14 cellular contexts compared by ENCODE assay signal in genomic region chr6:131167773-131168172, GRCh38. TPM values are rescaled to one million over a fixed set of nuclear protein-coding genes. Genes with fewer than 3 reads are reported as not detected.
DNase-seq lines count a peak whose midpoint lies in the region; FAIRE-seq and TF ChIP-seq lines count a peak whose summit lies in the region.
"Had no signal": no experiment of that assay in that cellular context is flagged by ENCODE, and none has a peak within 500 bp of the region (broad histone marks: within the 10 kb centered on the region; RNA-seq: fewer than 3 reads in every experiment).

No MANE protein-coding gene starts in this region.

- H3K27ac ChIP-seq in CD4-positive, alpha-beta memory T cell (ENCODE audit: low read depth, low read length) = no peak overlapping the region
- H3K27ac ChIP-seq: body of pancreas had no signal

- H3K4me3 ChIP-seq in CD4-positive, alpha-beta memory T cell (ENCODE audit: low read length in 2 of 2) = no peak overlapping the region
- H3K4me3 ChIP-seq: body of pancreas had no signal

- POLR2A ChIA-PET in CD4-positive, alpha-beta memory T cell (lab: Charles Lee; ENCODE audit: partially characterized antibody) = no interaction called here

- intact Hi-C loops in CD4-positive, alpha-beta memory T cell (cut with micrococcal nuclease) = no loop called here

- no peaks in the 10 kb centered on the region for H3K4me1 ChIP-seq in CD4-positive, alpha-beta memory T cell (ENCODE audit: insufficient read depth, low read length)

- H3K27me3 ChIP-seq in CD4-positive, alpha-beta memory T cell (ENCODE audit: insufficient read depth, low read length) = no peaks in the 10 kb centered on the region
- H3K27me3 ChIP-seq: body of pancreas had no signal

- H3K27ac Mint-ChIP-seq in chondrocyte (ENCODE audit: unreplicated experiment) (no peak overlapping the region), neural crest cell (ENCODE audit: unreplicated experiment) (no peak overlapping the region)
- no peak overlapping the region for H3K27ac Mint-ChIP-seq in CD4-positive, alpha-beta memory T cell
- H3K27ac Mint-ChIP-seq: natural killer cell treated with Interleukin-12 subunit alpha and Interleukin-12 subunit beta and Interleukin-15 and Interleukin-18, amount 100 ng/mL, for 72 hours had no signal

- H3K9me3 ChIP-seq in CD4-positive, alpha-beta memory T cell (ENCODE audit: control insufficient read depth in 1 of 2, low read length in 2 of 2) = no peaks in the 10 kb centered on the region
- H3K9me3 ChIP-seq: body of pancreas had no signal

- H3K36me3 ChIP-seq in CD4-positive, alpha-beta memory T cell (ENCODE audit: insufficient read depth, low read length) = no peaks in the 10 kb centered on the region

- H3K9me3 Mint-ChIP-seq in chondrocyte (ENCODE audit: low read depth) = no peaks in the 10 kb centered on the region
- H3K9me3 Mint-ChIP-seq in neural crest cell = no peaks in the 10 kb centered on the region
- no peaks in the 10 kb centered on the region for H3K9me3 Mint-ChIP-seq in CD4-positive, alpha-beta memory T cell
- H3K9me3 Mint-ChIP-seq: natural killer cell treated with Interleukin-12 subunit alpha and Interleukin-12 subunit beta and Interleukin-15 and Interleukin-18, amount 100 ng/mL, for 72 hours had no signal

- DNase-seq in DMS114 treated with DMSO at 0.1 percent for 48 hours (lab: John Stamatoyannopoulos, UW; ENCODE audit: unreplicated experiment) = peak; percentile 11
- peak; percentile 7 for DNase-seq in M059J (ENCODE audit: low read depth)
- DNase-seq in chondrocyte (ENCODE audit: low spot score) = no peak
- DNase-seq in neural crest cell (ENCODE audit: low read depth, low spot score) = no peak
- no peak for DNase-seq in A172 (ENCODE audit: low spot score)
- no peak for DNase-seq in H54 (ENCODE audit: insufficient read length, low spot score)
- DNase-seq in CD4-positive, alpha-beta memory T cell = no peak
- no peak for DNase-seq in SK-N-DZ (ENCODE audit: low spot score)
- DNase-seq: activated CD4-positive, alpha-beta T cell treated with anti-CD3 and anti-CD28 coated beads, Interleukin-2, amount 50 U/mL, for 4 hours; activated effector memory CD4-positive, alpha-beta T cell treated with anti-CD3 and anti-CD28 coated beads, Interleukin-2, amount 50 U/mL, for 16 hours; body of pancreas; head of caudate nucleus; NCI-H1048 had no signal

- H3K27me3 Mint-ChIP-seq in chondrocyte (ENCODE audit: low read depth) (no peaks in the 10 kb centered on the region), neural crest cell (ENCODE audit: low read depth) (no peaks in the 10 kb centered on the region)
- H3K27me3 Mint-ChIP-seq in CD4-positive, alpha-beta memory T cell = no peaks in the 10 kb centered on the region
- H3K27me3 Mint-ChIP-seq: natural killer cell treated with Interleukin-12 subunit alpha and Interleukin-12 subunit beta and Interleukin-15 and Interleukin-18, amount 100 ng/mL, for 72 hours had no signal

- TF ChIP-seq CTCF in chondrocyte (IDR thresholded peaks at IDR 0.05) = peak; percentile 78
- TF ChIP-seq CTCF in neural crest cell (conservative IDR thresholded peaks at IDR 0.05) = peak; percentile 45

- CTCF ChIA-PET in CD4-positive, alpha-beta memory T cell (lab: Charles Lee; ENCODE audit: partially characterized antibody) = interaction anchor here (1.7 kb wide), 1 partner anchor 280 kb away, joined by 3 read pairs; no protein-coding TSS in a partner anchor

- H3K4me1 Mint-ChIP-seq in chondrocyte (ENCODE audit: low read depth) (peaks cover 14% of the 10 kb centered on the region), neural crest cell (peaks cover 13% of the 10 kb centered on the region)
- no peaks in the 10 kb centered on the region for H3K4me1 Mint-ChIP-seq in CD4-positive, alpha-beta memory T cell

- no peak for TF ChIP-seq POLR2A in H54 (IDR thresholded peaks at IDR 0.05; ENCODE audit: low read depth, low read length)

- no peak overlapping the region for H3K4me3 Mint-ChIP-seq in chondrocyte (ENCODE audit: unreplicated experiment)
- H3K4me3 Mint-ChIP-seq in neural crest cell = no peak overlapping the region
- no peak overlapping the region for H3K4me3 Mint-ChIP-seq in CD4-positive, alpha-beta memory T cell
- H3K4me3 Mint-ChIP-seq: natural killer cell treated with Interleukin-12 subunit alpha and Interleukin-12 subunit beta and Interleukin-15 and Interleukin-18, amount 100 ng/mL, for 72 hours had no signal

- no peak for FAIRE-seq in H54 (lab: Jason Lieb, UNC)

- peaks cover 8% of the 10 kb centered on the region for H3K36me3 Mint-ChIP-seq in chondrocyte (ENCODE audit: low read depth)
- no peaks in the 10 kb centered on the region for H3K36me3 Mint-ChIP-seq in neural crest cell (ENCODE audit: low read depth)
- peaks cover 9 to 36% of the 10 kb centered on the region in 2 donors for H3K36me3 Mint-ChIP-seq in CD4-positive, alpha-beta memory T cell

RNA-seq across cellular contexts. Expression of gene AKAP7, which starts 32.5 kb away (rescaled TPM):
- total RNA-seq in M059J (2014; rRNA removed; shearing (Covaris generic)) = 6.8 and 8.6 TPM in 2 replicates
- total RNA-seq in chondrocyte (2.9 to 5.0 TPM (median 3.5 TPM) in 3 replicates), neural crest cell (7.3 and 7.8 TPM in 2 replicates)
- 7.0 and 7.9 TPM in 2 replicates for total RNA-seq in A172 (2014; rRNA removed; shearing (Covaris generic))
- 10 to 100 TPM; 15.4 to 16.2 TPM for total RNA-seq in CD4-positive, alpha-beta memory T cell
- polyA plus RNA-seq in CD4-positive, alpha-beta memory T cell = 10 to 100 TPM; 14.5 to 19.0 TPM
- polyA plus RNA-seq in SK-N-DZ (2014; cell fraction: cytosol; rRNA removed) = not detected in 2 replicates
- 0.88 TPM in 1 of 2 replicates, not detected in the other for polyA plus RNA-seq in SK-N-DZ (2014; cell fraction: nucleus; rRNA removed)

Comparison
In these comparisons a context has a peak if more than half of its experiments do, and no peak if none do; other contexts are left out.
1. DNase-seq: peak in DMS114 treated with DMSO at 0.1 percent for 48 hours (single experiment) and M059J (single experiment); none in chondrocyte (single experiment), neural crest cell (single experiment), A172 (single experiment), H54 (single experiment), CD4-positive, alpha-beta memory T cell (0 of 5) and SK-N-DZ (single experiment).